8 cellular contexts compared by ENCODE assay signal in the genomic region with DNA sequence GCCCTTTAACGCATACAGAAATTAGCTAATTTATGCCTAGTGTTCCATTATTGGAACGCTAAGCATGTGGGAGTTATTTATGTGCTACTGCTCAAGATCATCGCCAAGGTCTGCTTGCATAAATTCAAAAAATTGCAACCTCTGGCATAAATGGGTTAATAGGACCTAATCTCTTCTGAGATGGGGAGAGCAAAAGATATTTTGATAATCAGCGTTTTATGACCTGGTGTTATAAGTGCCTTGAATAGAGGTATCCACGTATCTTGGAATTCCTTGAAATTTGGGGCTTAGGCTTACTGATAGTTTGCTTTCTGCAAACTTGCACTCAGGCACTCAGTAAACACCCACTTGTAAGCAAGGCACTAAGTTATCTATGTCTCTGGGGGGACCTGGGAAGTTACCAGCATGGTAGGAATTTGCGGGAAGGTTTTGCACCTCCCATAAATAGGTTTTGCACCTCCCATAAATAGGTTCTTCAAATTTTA. TPM values are rescaled to one million over a fixed set of nuclear protein-coding genes. Genes with fewer than 3 reads are reported as not detected.
DNase-seq lines count a peak whose midpoint lies in the region; ATAC-seq and TF ChIP-seq lines count a peak whose summit lies in the region.

No MANE protein-coding gene starts in this region.

- H3K27ac ChIP-seq in Panc1 (ENCODE audit: low read length) (peak overlapping the region; percentile 95), Peyer's patch (no peak overlapping the region)

- ATAC-seq in Panc1: no peak

- TF ChIP-seq CTCF in GM12865 (IDR thresholded peaks at IDR 0.05; ENCODE audit: insufficient read depth, low read depth, low read length, missing control alignments) (no peak), Panc1 (IDR thresholded peaks at IDR 0.05) (no peak), epithelial cell of proximal tubule (conservative IDR thresholded peaks at IDR 0.05; ENCODE audit: low read depth, low read length) (no peak), retinal pigment epithelial cell (conservative IDR thresholded peaks at IDR 0.05; ENCODE audit: low read depth, low read length) (no peak), Peyer's patch (IDR thresholded peaks at IDR 0.05) (no peak)

- no peaks in the 10 kb centered on the region for H3K9me3 ChIP-seq in Panc1 (ENCODE audit: control insufficient read depth, insufficient read depth, low read depth, low read length)
- no peaks in the 10 kb centered on the region for H3K9me3 ChIP-seq in Peyer's patch

- intact Hi-C loops in Panc1 (cut with micrococcal nuclease; ENCODE audit: unreplicated experiment): no loop called here

- H3K4me3 ChIP-seq in GM12865 (ENCODE audit: low read depth, low read length) (peak overlapping the region; percentile 95), Panc1 (ENCODE audit: low read depth in 2 of 2, low read length in 2 of 2) (peak overlapping the region; percentile 83 to 91), epithelial cell of proximal tubule (ENCODE audit: low read depth, low read length) (peak overlapping the region; percentile 77), retinal pigment epithelial cell (ENCODE audit: low read length) (peak overlapping the region; percentile 96), Peyer's patch (peak overlapping the region in 2 of 4 donors; percentile 99)

- H3K4me1 ChIP-seq in Panc1 (ENCODE audit: control insufficient read depth, insufficient read depth, low read length): peaks cover 8% of the 10 kb centered on the region
- H3K4me1 ChIP-seq in Peyer's patch: peaks cover 0 to 17% (median 14%) of the 10 kb centered on the region in 4 donors

- H3K27me3 ChIP-seq in Panc1 (ENCODE audit: control insufficient read depth, insufficient read depth, low read length) (no peaks in the 10 kb centered on the region), Peyer's patch (no peaks in the 10 kb centered on the region)

- no peak for TF ChIP-seq POLR2A in Peyer's patch (IDR thresholded peaks at IDR 0.05)

- no peak for DNase-seq in GM12865 (ENCODE audit: low read depth)
- DNase-seq in Panc1 (ENCODE audit: low read depth, low spot score): no peak
- DNase-seq in epithelial cell of proximal tubule (ENCODE audit: low read depth): no peak
- DNase-seq in retinal pigment epithelial cell (ENCODE audit: low read depth): no peak
- DNase-seq in NCI-H524 (lab: John Stamatoyannopoulos, UW): no peak
- DNase-seq in Peyer's patch: no peak
- DNase-seq in SKM-1 (lab: John Stamatoyannopoulos, UW; ENCODE audit: unreplicated experiment): no peak
- DNase-seq in 8988T: no peak

- POLR2A ChIA-PET in Panc1 (lab: Charles Lee): no interaction called here

- in situ Hi-C loops in Panc1 (cut with HindIII; ENCODE audit: low pct_unique_long_range_greater_than_20kb, low sequenced_read_pairs): no loop called here

- CTCF ChIA-PET in Panc1 (lab: Charles Lee): no interaction called here

- BruUV-seq in Panc1 (replicated peaks; lab: Mats Ljungman, UMichigan): no TSS peak

- H3K36me3 ChIP-seq in Panc1 (ENCODE audit: control insufficient read depth, insufficient read depth, low read length) (peaks cover 19% of the 10 kb centered on the region), Peyer's patch (peaks cover 0 to 26% (median 0%) of the 10 kb centered on the region in 3 donors)

RNA-seq across cellular contexts. Expression of a gene that starts 1.8 kb away (rescaled TPM):
- total RNA-seq in Panc1 (2021; ENCODE audit: unreplicated experiment) (204 TPM), epithelial cell of proximal tubule (203 and 418 TPM in 2 replicates), Peyer's patch (100 to 1,000 TPM in 2 of 4 donors, 10 to 100 TPM in 2; 64.2 to 155 (median 98.2) TPM)
- polyA plus RNA-seq in Panc1 (2012; ENCODE audit: insufficient read length): 85.8 TPM
